Comparison of ENCODE assay signal across 14 cellular contexts in the genomic region with DNA sequence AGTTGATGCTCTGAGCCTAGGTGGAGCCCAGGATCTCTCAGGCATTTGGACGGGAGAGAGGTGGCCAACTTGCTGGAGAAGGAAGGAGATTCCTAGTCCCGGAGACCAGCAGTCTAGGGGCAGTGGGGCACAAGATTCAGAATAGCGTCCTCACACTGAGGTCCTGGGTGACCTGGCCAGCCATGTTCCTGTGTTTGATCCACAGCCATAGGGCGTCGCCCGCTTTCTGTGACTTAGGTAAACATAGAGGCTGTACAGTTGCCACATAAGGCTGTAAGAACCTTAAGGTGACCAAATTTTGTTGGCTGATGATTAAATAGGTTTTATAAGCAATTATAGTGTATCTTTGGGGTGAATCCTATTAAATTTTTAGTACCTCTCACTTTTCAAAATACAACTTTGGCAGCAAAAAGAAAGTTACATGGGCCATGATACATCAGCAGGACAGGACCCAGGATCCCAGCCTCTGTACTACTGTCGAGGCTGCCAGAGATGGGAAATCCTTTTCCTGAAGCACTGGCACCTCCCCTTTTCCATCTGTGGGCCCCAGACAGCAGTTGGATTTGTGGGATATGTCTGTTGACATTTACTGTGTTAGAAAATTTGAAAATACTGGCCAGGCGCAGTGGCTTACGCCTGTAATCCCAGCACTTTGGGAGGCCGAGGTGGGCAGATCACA. TPM values are rescaled to one million over a fixed set of nuclear protein-coding genes. Genes with fewer than 3 reads are reported as not detected.
DNase-seq lines count a peak whose midpoint lies in the region; ATAC-seq and TF ChIP-seq lines count a peak whose summit lies in the region.
"Had no signal": no experiment of that assay in that cellular context is flagged by ENCODE, and none has a peak within 500 bp of the region (broad histone marks: within the 10 kb centered on the region; RNA-seq: fewer than 3 reads in every experiment).

No MANE protein-coding gene starts in this region.

- peaks cover 70% of the 10 kb centered on the region for H3K36me3 Mint-ChIP-seq in CD4-positive, alpha-beta T cell (ENCODE audit: low read depth)

- intact Hi-C loops in CD4-positive, alpha-beta T cell (cut with DNase I, micrococcal nuclease), result no loop called here
- intact Hi-C loops in testis (cut with DNase I; ENCODE audit: low total_unique reads), result no loop called here
- intact Hi-C loops in ovary (cut with DNase I), result no loop called here

- WGBS in testis, 2 donors, result 94 to 95% methylated on average over 10 of the region's 10 CpGs
- WGBS in ovary, 3 donors, result 89 to 95% (median 93%) methylated on average over 10 of the region's 10 CpGs

- H3K4me3 ChIP-seq in fibroblast of the aortic adventitia (ENCODE audit: low read depth, low read length), result no peak overlapping the region
- H3K4me3 ChIP-seq in neutrophil (ENCODE audit: low read depth in 1 of 2, low read length in 1 of 2), result no peak overlapping the region
- H3K4me3 ChIP-seq in testis, result no peak overlapping the region
- H3K4me3 ChIP-seq in ovary, result no peak overlapping the region
- H3K4me3 ChIP-seq: cardiac muscle cell, gastroesophageal sphincter had no signal

- no peaks in the 10 kb centered on the region for H3K27me3 Mint-ChIP-seq in CD4-positive, alpha-beta T cell

- H3K36me3 ChIP-seq in neutrophil, result peaks cover 25% of the 10 kb centered on the region
- no peaks in the 10 kb centered on the region for H3K36me3 ChIP-seq in testis (ENCODE audit: low read depth, missing control alignments)
- no peaks in the 10 kb centered on the region for H3K36me3 ChIP-seq in ovary
- H3K36me3 ChIP-seq: cardiac muscle cell had no signal

- H3K4me1 Mint-ChIP-seq in CD4-positive, alpha-beta T cell (ENCODE audit: low read depth), result peaks cover 80% of the 10 kb centered on the region

- H3K9me3 ChIP-seq in CD4-positive, alpha-beta T cell (ENCODE audit: control insufficient read depth, low read length), result no peaks in the 10 kb centered on the region
- H3K9me3 ChIP-seq in neutrophil (no peaks in the 10 kb centered on the region), testis (no peaks in the 10 kb centered on the region), ovary (no peaks in the 10 kb centered on the region)
- H3K9me3 ChIP-seq: gastroesophageal sphincter had no signal

- POLR2A ChIA-PET in CD4-positive, alpha-beta T cell (lab: Charles Lee), result no interaction called here

- no peak overlapping the region for H3K4me3 Mint-ChIP-seq in CD4-positive, alpha-beta T cell

- TF ChIP-seq POLR2A in testis (IDR thresholded peaks at IDR 0.05) (no peak), ovary (IDR thresholded peaks at IDR 0.05) (no peak)

- no peak for TF ChIP-seq CTCF in CD4-positive, alpha-beta T cell (IDR thresholded peaks at IDR 0.05)
- TF ChIP-seq CTCF in fibroblast of the aortic adventitia (IDR thresholded peaks at IDR 0.05; ENCODE audit: insufficient read depth, low read length), result no peak
- TF ChIP-seq CTCF in neutrophil (IDR thresholded peaks at IDR 0.05), result no peak
- no peak for TF ChIP-seq CTCF in testis (IDR thresholded peaks at IDR 0.05)
- no peak for TF ChIP-seq CTCF in ovary (IDR thresholded peaks at IDR 0.05)

- no peak for ATAC-seq in CD4-positive, alpha-beta T cell (ENCODE audit: poor library complexity)
- no peak for ATAC-seq in HG03175 (IDR thresholded peaks at IDR 0.05; ENCODE audit: unreplicated experiment)
- ATAC-seq: gastroesophageal sphincter had no signal

- H3K9me3 Mint-ChIP-seq in CD4-positive, alpha-beta T cell, result no peaks in the 10 kb centered on the region

- TF ChIP-seq EP300 in ovary (IDR thresholded peaks at IDR 0.05), result no peak

- no peak for DNase-seq in CD4-positive, alpha-beta T cell
- DNase-seq in HuH-7 (ENCODE audit: low spot score) (peak; percentile 60), fibroblast of the aortic adventitia (ENCODE audit: low read depth) (peak; percentile 19), testis (no peak), ovary (no peak)
- DNase-seq: NCI-H1436; NCI-H510A treated with DMSO at 0.1 percent for 48 hours; stimulated activated CD4-positive, alpha-beta T cell treated with anti-CD3 and anti-CD28 coated beads, Interleukin-2, amount 100 ng/mL, for 48 hours; T-helper 1 cell had no signal

- H3K27me3 ChIP-seq in CD4-positive, alpha-beta T cell (ENCODE audit: control insufficient read depth, insufficient read depth, low read length), result no peaks in the 10 kb centered on the region
- H3K27me3 ChIP-seq in neutrophil (no peaks in the 10 kb centered on the region), testis (no peaks in the 10 kb centered on the region), ovary (no peaks in the 10 kb centered on the region)
- H3K27me3 ChIP-seq: cardiac muscle cell, gastroesophageal sphincter had no signal

- CTCF ChIA-PET in CD4-positive, alpha-beta T cell (lab: Charles Lee), result no interaction called here

- H3K27ac ChIP-seq in CD4-positive, alpha-beta T cell (ENCODE audit: low read depth, low read length), result no peak overlapping the region
- H3K27ac ChIP-seq in neutrophil (peak overlapping the region; percentile 82), testis (no peak overlapping the region), ovary (no peak overlapping the region)
- H3K27ac ChIP-seq: cardiac muscle cell, gastroesophageal sphincter, KMS-11 had no signal

- H3K4me1 ChIP-seq in neutrophil (ENCODE audit: control insufficient read depth in 1 of 2, insufficient read depth in 1 of 2, low read depth in 1 of 2, low read length in 1 of 2) (peaks cover 21 to 42% of the 10 kb centered on the region in 2 experiments), testis (peaks cover 11% of the 10 kb centered on the region), ovary (ENCODE audit: insufficient read depth) (peaks cover 12% of the 10 kb centered on the region)

- peak overlapping the region; percentile 78 for H3K27ac Mint-ChIP-seq in CD4-positive, alpha-beta T cell

RNA-seq across cellular contexts. Expression of a gene that starts 37.5 kb away (rescaled TPM):
- total RNA-seq in CD4-positive, alpha-beta T cell, result 1 to 10 TPM; 3.4 to 5.5 TPM
- total RNA-seq in fibroblast of the aortic adventitia (ENCODE audit: low replicate concordance), result 1.9 and 4.3 TPM in 2 replicates
- total RNA-seq in testis, result 100 to 1,000 TPM; 117 to 722 TPM
- 125 TPM for polyA plus RNA-seq in testis (ENCODE audit: insufficient read depth, low read depth, low replicate concordance)
- total RNA-seq in ovary, result 1 to 10 TPM in 3 of 7 donors, under 1 TPM in 4; 0.76 to 1.8 (median 0.95) TPM
- polyA plus RNA-seq in ovary, result 1 to 10 TPM in 1 of 2 donors, not detected in 1; 2.5 TPM

RNA-seq across cellular contexts. Expression of a gene that starts 38.2 kb away (rescaled TPM):
- 100 to 1,000 TPM; 145 to 156 TPM for total RNA-seq in CD4-positive, alpha-beta T cell
- total RNA-seq in fibroblast of the aortic adventitia (ENCODE audit: low replicate concordance) (127 and 166 TPM in 2 replicates), testis (100 to 1,000 TPM; 210 to 283 TPM), ovary (100 to 1,000 TPM in 6 of 7 donors, 10 to 100 TPM in 1; 46.5 to 291 (median 212) TPM)
- polyA plus RNA-seq in testis (ENCODE audit: insufficient read depth, low read depth, low replicate concordance) (260 TPM), ovary (100 to 1,000 TPM in 1 of 2 donors, 10 to 100 TPM in 1; 33.5 to 202 TPM)

RNA-seq across cellular contexts. Expression of a gene that starts 50.9 kb away (rescaled TPM):
- 1 to 10 TPM; 3.7 to 4.4 TPM for total RNA-seq in CD4-positive, alpha-beta T cell
- total RNA-seq in fibroblast of the aortic adventitia (ENCODE audit: low replicate concordance) (0.45 and 1.4 TPM in 2 replicates), testis (10 to 100 TPM; 29.3 to 49.1 TPM), ovary (1 to 10 TPM; 2.0 to 5.0 (median 3.5) TPM)
- polyA plus RNA-seq in testis (ENCODE audit: insufficient read depth, low read depth, low replicate concordance) (24.2 TPM), ovary (1 to 10 TPM; 2.9 TPM)

Comparison
In these comparisons a context has a peak if more than half of its experiments do, and no peak if none do; other contexts are left out.
1. DNase-seq: peak in HuH-7 (single experiment) and fibroblast of the aortic adventitia (single experiment); none in CD4-positive, alpha-beta T cell (0 of 10), testis (single experiment) and ovary (0 of 5).
2. RNA of a gene that starts 37.5 kb away (total RNA-seq): 117 to 722 TPM in testis; 3.4 to 5.5 TPM in CD4-positive, alpha-beta T cell, 1.9 to 4.3 TPM in fibroblast of the aortic adventitia and 0.76 to 1.8 TPM in ovary; every median in the first group is over 10 times any median in the second.
3. RNA of a gene that starts 50.9 kb away (total RNA-seq): 29.3 to 49.1 TPM in testis; 3.7 to 4.4 TPM in CD4-positive, alpha-beta T cell, 2.0 to 5.0 TPM in ovary and 0.45 to 1.4 TPM in fibroblast of the aortic adventitia; every median in the first group is over 4 times any median in the second.